ENCODE assay signal across 14 cellular contexts in the genomic region with DNA sequence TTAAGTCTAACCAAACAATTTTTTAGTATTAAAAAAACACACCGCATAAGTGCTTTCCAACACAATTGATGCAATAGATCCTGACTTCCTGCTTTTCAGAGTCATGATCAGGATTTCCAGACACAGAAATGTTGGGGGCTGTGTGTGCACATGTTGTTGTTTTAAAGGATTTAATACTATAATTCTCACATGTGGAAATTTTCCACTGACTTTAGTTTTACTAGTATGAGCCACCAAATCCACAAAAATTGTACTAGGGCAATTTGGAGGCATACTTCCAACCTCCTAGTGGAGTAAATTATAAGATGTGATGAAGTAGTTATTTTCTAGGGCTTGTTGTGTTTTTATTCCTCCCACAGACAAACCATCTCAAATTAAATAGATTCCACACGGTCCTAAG.
"Had no signal": no experiment of that assay in that cellular context is flagged by ENCODE, and none has a peak within 500 bp of the region (broad histone marks: within the 10 kb centered on the region; RNA-seq: fewer than 3 reads in every experiment).

No MANE protein-coding gene starts in this region.

- H3K9me3 Mint-ChIP-seq: activated naive CD8-positive, alpha-beta T cell treated with anti-CD3 and anti-CD28 coated beads, Interleukin-2, amount 10 ng/mL, durations not matched to agents 7 days and 5 days; central memory CD8-positive, alpha-beta T cell; nephron progenitor cell; stimulated activated effector memory CD8-positive, alpha-beta T cell treated with anti-CD3 and anti-CD28 coated beads, Interleukin-12 subunit alpha, Interleukin-12 subunit beta, amount 100 ng/mL, for 72 hours had no signal

- H3K36me3 Mint-ChIP-seq: activated naive CD8-positive, alpha-beta T cell treated with anti-CD3 and anti-CD28 coated beads, Interleukin-2, amount 10 ng/mL, durations not matched to agents 7 days and 5 days had no signal

- H3K4me1 Mint-ChIP-seq: activated naive CD8-positive, alpha-beta T cell treated with anti-CD3 and anti-CD28 coated beads, Interleukin-2, amount 10 ng/mL, durations not matched to agents 7 days and 5 days; central memory CD8-positive, alpha-beta T cell; nephron progenitor cell had no signal

- H3K27me3 Mint-ChIP-seq: activated naive CD8-positive, alpha-beta T cell treated with anti-CD3 and anti-CD28 coated beads, Interleukin-2, amount 10 ng/mL, durations not matched to agents 7 days and 5 days had no signal

- ATAC-seq: activated CD8-positive, alpha-beta T cell treated with anti-CD3 and anti-CD28 coated beads, Interleukin-2, amount 10 ng/mL, durations not matched to agents 7 days and 5 days; stimulated activated effector memory CD8-positive, alpha-beta T cell treated with anti-CD3 and anti-CD28 coated beads, Interleukin-12 subunit alpha, Interleukin-12 subunit beta, amount 100 ng/mL, for 72 hours; WTC11 had no signal

- DNase-seq: activated CD4-positive, alpha-beta T cell treated with anti-CD3 and anti-CD28 coated beads for 48 hours; activated CD8-positive, alpha-beta memory T cell treated with anti-CD3 and anti-CD28 coated beads, Interleukin-2, amount 50 U/mL, for 4 hours; activated CD8-positive, alpha-beta T cell treated with anti-CD3 and anti-CD28 coated beads, Interleukin-2, amount 10 ng/mL, durations not matched to agents 7 days and 5 days; activated naive CD8-positive, alpha-beta T cell treated with anti-CD3 and anti-CD28 coated beads, Interleukin-2, amount 10 ng/mL, durations not matched to agents 7 days and 5 days; anterior cingulate cortex; brain microvascular endothelial cell; cortex of kidney; effector memory CD4-positive, alpha-beta T cell; hypothalamus; nephron progenitor cell had no signal

- H3K4me3 Mint-ChIP-seq: activated CD8-positive, alpha-beta T cell treated with anti-CD3 and anti-CD28 coated beads, Interleukin-2, amount 10 ng/mL, durations not matched to agents 7 days and 5 days; activated naive CD8-positive, alpha-beta T cell treated with anti-CD3 and anti-CD28 coated beads, Interleukin-2, amount 10 ng/mL, durations not matched to agents 7 days and 5 days; central memory CD8-positive, alpha-beta T cell; nephron progenitor cell; stimulated activated effector memory CD8-positive, alpha-beta T cell treated with anti-CD3 and anti-CD28 coated beads, Interleukin-12 subunit alpha, Interleukin-12 subunit beta, amount 100 ng/mL, for 72 hours; T-helper 1 cell treated with Interleukin-12 subunit alpha and Interleukin-12 subunit beta and Interleukin-4 antibody, amounts not matched to agents 30 μg/mL and 1 μg/mL, for 36 hours; WTC11 had no signal

- H3K27ac Mint-ChIP-seq: activated CD8-positive, alpha-beta T cell treated with anti-CD3 and anti-CD28 coated beads, Interleukin-2, amount 10 ng/mL, durations not matched to agents 7 days and 5 days; activated naive CD8-positive, alpha-beta T cell treated with anti-CD3 and anti-CD28 coated beads, Interleukin-2, amount 10 ng/mL, durations not matched to agents 7 days and 5 days; nephron progenitor cell; stimulated activated effector memory CD8-positive, alpha-beta T cell treated with anti-CD3 and anti-CD28 coated beads, Interleukin-12 subunit alpha, Interleukin-12 subunit beta, amount 100 ng/mL, for 72 hours; T-helper 1 cell treated with Interleukin-12 subunit alpha and Interleukin-12 subunit beta and Interleukin-4 antibody, amounts not matched to agents 30 μg/mL and 1 μg/mL, for 36 hours; WTC11 had no signal
